1 cellular context compared by ENCODE assay signal in genomic region chr3:28726840-28727239, GRCh38.
TF ChIP-seq lines count a peak whose summit lies in the region.

No MANE protein-coding gene starts in this region.

TF ChIP-seq in HCT116, 20 proteins besides CTCF, POLR2A, EP300 and RAD21:
- TF ChIP-seq YY1 (IDR thresholded peaks at IDR 0.05; ENCODE audit: extremely low read depth, insufficient replicate concordance, low read depth, low read length) (no peak), ZBTB33 (IDR thresholded peaks at IDR 0.05; ENCODE audit: extremely low read depth, insufficient replicate concordance, low read length) (no peak), JUND (IDR thresholded peaks at IDR 0.05) (no peak), MAX (IDR thresholded peaks at IDR 0.05) (no peak), SP1 (IDR thresholded peaks at IDR 0.05; ENCODE audit: low read depth) (no peak), EGR1 (IDR thresholded peaks at IDR 0.05; ENCODE audit: low read depth) (no peak), TCF7L2 (IDR thresholded peaks at IDR 0.05; ENCODE audit: borderline replicate concordance, extremely low read depth, insufficient read depth, insufficient read length) (no peak), ZFX (IDR thresholded peaks at IDR 0.05) (no peak), EZH2phosphoT487 (IDR thresholded peaks at IDR 0.05; ENCODE audit: borderline replicate concordance) (no peak), EZH2 (IDR thresholded peaks at IDR 0.05) (no peak), CBX3 (IDR thresholded peaks at IDR 0.05; ENCODE audit: low read depth) (no peak), FOSL1 (IDR thresholded peaks at IDR 0.05; ENCODE audit: low read depth) (no peak), REST (IDR thresholded peaks at IDR 0.05; ENCODE audit: low read depth) (no peak), SIN3A (IDR thresholded peaks at IDR 0.05; ENCODE audit: low read depth) (no peak), ELF1 (IDR thresholded peaks at IDR 0.05; ENCODE audit: borderline replicate concordance, low read depth) (no peak), CEBPB (IDR thresholded peaks at IDR 0.05; ENCODE audit: low read depth) (no peak)
